ENCODE assay signal across 6 cellular contexts in the genomic region with DNA sequence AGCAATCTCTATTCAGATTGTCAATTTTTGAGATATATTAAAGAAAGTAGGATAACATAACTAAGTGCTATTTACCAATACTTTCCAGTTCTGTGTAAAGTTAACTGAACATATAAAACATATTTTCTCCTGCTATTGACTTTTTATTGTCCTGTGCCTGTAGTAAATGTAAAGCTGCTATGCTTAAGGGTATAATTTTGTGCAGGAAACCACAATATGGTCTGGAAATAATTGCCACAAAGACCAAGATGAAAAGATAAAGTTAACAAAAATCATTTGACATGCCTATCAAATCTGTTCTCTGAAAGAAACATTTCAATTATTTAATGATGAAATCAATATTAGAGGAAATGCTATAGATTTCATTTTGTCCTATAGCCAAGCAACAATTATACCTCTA.
"Had no signal": no experiment of that assay in that cellular context is flagged by ENCODE, and none has a peak within 500 bp of the region (broad histone marks: within the 10 kb centered on the region; RNA-seq: fewer than 3 reads in every experiment).

No MANE protein-coding gene starts in this region.

- H3K27ac ChIP-seq: HL-60 had no signal

- H3K4me1 Mint-ChIP-seq: IgD-negative memory B cell had no signal

- H3K27me3 Mint-ChIP-seq: IgD-negative memory B cell had no signal

- H3K4me3 Mint-ChIP-seq: IgD-negative memory B cell had no signal

- H3K36me3 Mint-ChIP-seq: IgD-negative memory B cell had no signal

- DNase-seq: IMR-90, KBM-7 had no signal

- H3K4me3 ChIP-seq: K562 had no signal

- ATAC-seq: HepG2, K562 had no signal
